ENCODE assay signal across 8 cellular contexts in genomic region chr18:58046087-58046793, GRCh38. TPM values are rescaled to one million over a fixed set of nuclear protein-coding genes. Genes with fewer than 3 reads are reported as not detected.
DNase-seq lines count a peak whose midpoint lies in the region; ATAC-seq and TF ChIP-seq lines count a peak whose summit lies in the region.

No MANE protein-coding gene starts in this region.

- DNase-seq in EH (ENCODE audit: low read depth), result peak; percentile 13
- DNase-seq in NCI-H69 (lab: John Stamatoyannopoulos, UW), result peak; percentile 94
- peak in 1 of 10 donors; percentile 25 for DNase-seq in dorsolateral prefrontal cortex
- peak; percentile 67 for DNase-seq in neural progenitor cell (ENCODE audit: low spot score)
- DNase-seq in HEK293T (ENCODE audit: extremely low spot score), result no peak
- no peak for DNase-seq in sciatic nerve (ENCODE audit: low spot score)
- DNase-seq in glomerular visceral epithelial cell (ENCODE audit: extremely low spot score), result no peak

- H3K27me3 Mint-ChIP-seq in neural progenitor cell (ENCODE audit: insufficient read depth, low read depth), result peaks cover 9% of the 10 kb centered on the region

- H3K4me1 Mint-ChIP-seq in neural progenitor cell, result peaks cover 34% of the 10 kb centered on the region

- peak overlapping the region; percentile 97 for H3K4me2 ChIP-seq in neural progenitor cell

- peak overlapping the region in 55 of 59 donors; percentile 35 to 94 (median 82) for H3K27ac ChIP-seq in dorsolateral prefrontal cortex
- H3K27ac ChIP-seq in neural progenitor cell, result no peak overlapping the region

- no peak overlapping the region for H3K9ac ChIP-seq in neural progenitor cell

- H3K36me3 Mint-ChIP-seq in neural progenitor cell, result no peaks in the 10 kb centered on the region

- CTCF ChIA-PET in HEK293T (lab: Yijun Ruan, JAX), result interaction anchor here (0.7 to 1.2 kb wide), 3 partner anchors 76 to 97 kb away, joined by 3 to 5 read pairs (median 3); no protein-coding TSS in a partner anchor

- peak overlapping the region; percentile 60 for H2AFZ ChIP-seq in neural progenitor cell (replicated peaks)

- TF ChIP-seq CTCF in dorsolateral prefrontal cortex (IDR thresholded peaks at IDR 0.05 in 54 of 56, conservative IDR thresholded peaks at IDR 0.05 in 2 of 56; ENCODE audit: low read depth in 1 of 56, partially characterized antibody in 56 of 56) (no peak), neural progenitor cell (IDR thresholded peaks at IDR 0.05) (no peak)

- peaks cover 32% of the 10 kb centered on the region for H3F3A ChIP-seq in neural progenitor cell (ENCODE audit: low read depth)

- H3K4me3 Mint-ChIP-seq in neural progenitor cell, result peak overlapping the region; percentile 95

- ATAC-seq in GM21367 (IDR thresholded peaks at IDR 0.05; ENCODE audit: unreplicated experiment), result no peak
- no peak for ATAC-seq in sciatic nerve

- H3K27me3 ChIP-seq in dorsolateral prefrontal cortex (peaks cover 0 to 25% (median 0%) of the 10 kb centered on the region in 45 donors), neural progenitor cell (peaks cover 22% of the 10 kb centered on the region)

- peaks cover 59% of the 10 kb centered on the region for H3K79me2 ChIP-seq in neural progenitor cell (ENCODE audit: low read depth)

- H3K4me3 ChIP-seq in dorsolateral prefrontal cortex (peak overlapping the region; percentile 60 to 90 (median 82)), neural progenitor cell (peak overlapping the region; percentile 97)

- H3K9me3 ChIP-seq in neural progenitor cell (ENCODE audit: low read depth), result no peaks in the 10 kb centered on the region

- peaks cover 26% of the 10 kb centered on the region for H3K4me1 ChIP-seq in neural progenitor cell

- H3K9me3 Mint-ChIP-seq in neural progenitor cell, result peaks cover 2% of the 10 kb centered on the region

- no peaks in the 10 kb centered on the region for H3K36me3 ChIP-seq in neural progenitor cell

- intact Hi-C loops in dorsolateral prefrontal cortex (cut with DNase I) (loop anchor here (2.0 to 10.0 kb wide), 7 partner anchors 55 to 449 kb away; partner anchors contain the start of gene NARS1 (in 1 of the 2)), sciatic nerve (cut with DNase I) (no loop called here)

- H3K27ac Mint-ChIP-seq in neural progenitor cell, result peak overlapping the region; percentile 85

- POLR2A ChIA-PET in HEK293T (lab: Yijun Ruan, JAX), result no interaction called here

- peaks cover 42% of the 10 kb centered on the region for H4K20me1 ChIP-seq in neural progenitor cell (ENCODE audit: low read depth)

TF ChIP-seq in HEK293T, 16 proteins besides CTCF, POLR2A, EP300 and RAD21:
- TF ChIP-seq BHLHE40 (IDR thresholded peaks at IDR 0.05; ENCODE audit: borderline replicate concordance), result no peak
- TF ChIP-seq L3MBTL2 (conservative IDR thresholded peaks at IDR 0.05), result no peak
- no peak for TF ChIP-seq FOXA1 (IDR thresholded peaks at IDR 0.05)
- no peak for TF ChIP-seq HDGF (IDR thresholded peaks at IDR 0.05; ENCODE audit: borderline replicate concordance)
- TF ChIP-seq SUZ12 (IDR thresholded peaks at IDR 0.05), result no peak
- no peak for TF ChIP-seq FOXK2 (IDR thresholded peaks at IDR 0.05)
- no peak for TF ChIP-seq NFRKB (IDR thresholded peaks at IDR 0.05)

RNA-seq across cellular contexts. Expression of gene NEDD4L, which starts 2.2 kb away (rescaled TPM):
- 100 to 1,000 TPM in 114 of 120 experiments, 10 to 100 TPM in 6; 54.4 to 214 (median 149) TPM for total RNA-seq in dorsolateral prefrontal cortex
- 51.5 and 55.5 TPM in 2 replicates for total RNA-seq in neural progenitor cell (ENCODE audit: low replicate concordance)
- total RNA-seq in sciatic nerve, result 30.9 TPM

Comparison
In these comparisons a context has a peak if more than half of its experiments do, and no peak if none do; other contexts are left out.
1. DNase-seq: peak in EH (single experiment), NCI-H69 (single experiment) and neural progenitor cell (single experiment); none in HEK293T (single experiment), sciatic nerve (single experiment) and glomerular visceral epithelial cell (single experiment).